ENCODE assay signal across 1 cellular context in genomic region chr10:29370612-29371092, GRCh38.
TF ChIP-seq lines count a peak whose summit lies in the region.

No MANE protein-coding gene starts in this region.

TF ChIP-seq in HEK293, 187 proteins besides CTCF, POLR2A, EP300 and RAD21 (continued from another document and continues in another):
- TF ChIP-seq INSM2 (tag by site-specific recombination; IDR thresholded peaks at IDR 0.05) (peak; percentile 14; the same call in 1 of the 2 replicates), GLIS1 (tag by site-specific recombination; IDR thresholded peaks at IDR 0.05) (peak; percentile 74), FEZF1 (tag by site-specific recombination; IDR thresholded peaks at IDR 0.05) (peak; percentile 15; the same call in 1 of the 2 replicates), ZNF114 (tag by site-specific recombination; IDR thresholded peaks at IDR 0.05) (no peak), ZNF785 (tag by site-specific recombination; IDR thresholded peaks at IDR 0.05) (no peak), ZNF174 (tag by site-specific recombination; IDR thresholded peaks at IDR 0.05) (no peak), SP2 (tag by site-specific recombination; IDR thresholded peaks at IDR 0.05) (0 out of 2 replicates have a peak, but pooled peaks have one; percentile 13), ATF2 (tag by site-specific recombination; IDR thresholded peaks at IDR 0.05; ENCODE audit: low read depth) (peak; percentile 82), ZNF514 (tag by site-specific recombination; IDR thresholded peaks at IDR 0.05) (no peak), ZNF148 (tag by site-specific recombination; IDR thresholded peaks at IDR 0.05; ENCODE audit: borderline replicate concordance) (no peak), ZNF398 (tag by site-specific recombination; IDR thresholded peaks at IDR 0.05) (peak; percentile 84), ZBTB6 (tag by site-specific recombination; IDR thresholded peaks at IDR 0.05) (no peak), ZFP41 (tag by site-specific recombination; IDR thresholded peaks at IDR 0.05; ENCODE audit: borderline replicate concordance) (no peak), PRDM6 (tag by site-specific recombination; IDR thresholded peaks at IDR 0.05) (0 out of 2 replicates have a peak, but pooled peaks have one; percentile 22), ZNF629 (tag by site-specific recombination; IDR thresholded peaks at IDR 0.05) (peak; percentile 53; the same call in 1 of the 2 replicates), ZFP37 (tag by site-specific recombination; IDR thresholded peaks at IDR 0.05) (no peak), KLF17 (tag by site-specific recombination; IDR thresholded peaks at IDR 0.05) (peak; percentile 92), IKZF3 (tag by site-specific recombination; IDR thresholded peaks at IDR 0.05) (peak; percentile 45; the same call in 1 of the 2 replicates), YY2 (tag by site-specific recombination; IDR thresholded peaks at IDR 0.05) (no peak), TRIM28 (IDR thresholded peaks at IDR 0.05; ENCODE audit: borderline replicate concordance, low read length) (no peak), TSHZ1 (tag by site-specific recombination; IDR thresholded peaks at IDR 0.05; ENCODE audit: borderline replicate concordance) (0 out of 2 replicates have a peak, but pooled peaks have one; percentile 25), ZBTB17 (tag by site-specific recombination; IDR thresholded peaks at IDR 0.05) (peak; percentile 84), SP7 (tag by site-specific recombination; IDR thresholded peaks at IDR 0.05) (peak; percentile 99), MZF1 (tag by site-specific recombination; IDR thresholded peaks at IDR 0.05; ENCODE audit: borderline replicate concordance) (no peak), ZNF544 (tag by site-specific recombination; IDR thresholded peaks at IDR 0.05) (no peak), SP3 (tag by site-specific recombination; IDR thresholded peaks at IDR 0.05) (no peak), ZSCAN23 (tag by site-specific recombination; IDR thresholded peaks at IDR 0.05) (no peak), ZNF280C (tag by site-specific recombination; IDR thresholded peaks at IDR 0.05) (no peak), ZNF202 (tag by site-specific recombination; IDR thresholded peaks at IDR 0.05; ENCODE audit: borderline replicate concordance) (no peak), ZNF2 (tag by site-specific recombination; IDR thresholded peaks at IDR 0.05) (no peak), ZBTB20 (tag by site-specific recombination; IDR thresholded peaks at IDR 0.05) (0 out of 2 replicates have a peak, but pooled peaks have one; percentile 1), ZIC2 (tag by site-specific recombination; IDR thresholded peaks at IDR 0.05) (peak; percentile 63; the same call in 1 of the 2 replicates), ZNF341 (tag by site-specific recombination; IDR thresholded peaks at IDR 0.05; ENCODE audit: low read depth) (peak; percentile 57), ZNF600 (tag by site-specific recombination; IDR thresholded peaks at IDR 0.05) (peak; percentile 54; the same call in 1 of the 2 replicates), ZNF335 (tag by site-specific recombination; conservative IDR thresholded peaks at IDR 0.05) (0 out of 2 replicates have a peak, but pooled peaks have one; percentile 32), ZNF610 (tag by site-specific recombination; IDR thresholded peaks at IDR 0.05; ENCODE audit: borderline replicate concordance) (0 out of 2 replicates have a peak, but pooled peaks have one; percentile 79), PRDM1 (tag by site-specific recombination; IDR thresholded peaks at IDR 0.05) (no peak), ZNF707 (tag by site-specific recombination; IDR thresholded peaks at IDR 0.05) (no peak), ZNF18 (tag by site-specific recombination; IDR thresholded peaks at IDR 0.05) (no peak)
